In genomic region chr13:73952683-73953082, GRCh38 we compare ENCODE assay signal across 18 cellular contexts.
DNase-seq lines count a peak whose midpoint lies in the region; ATAC-seq and TF ChIP-seq lines count a peak whose summit lies in the region.
"Had no signal": no experiment of that assay in that cellular context is flagged by ENCODE, and none has a peak within 500 bp of the region (broad histone marks: within the 10 kb centered on the region; RNA-seq: fewer than 3 reads in every experiment).

No MANE protein-coding gene starts in this region.

- peak overlapping the region; percentile 24; the same call in 1 of the 2 replicates for H3K27ac Mint-ChIP-seq in WTC11
- H3K27ac Mint-ChIP-seq: activated CD8-positive, alpha-beta memory T cell treated with anti-CD3 and anti-CD28 coated beads, Interleukin-2, amount 10 ng/mL, durations not matched to agents 7 days and 5 days; activated naive CD4-positive, alpha-beta T cell treated with anti-CD3 and anti-CD28 coated beads for 36 hours had no signal

- WGBS in body of pancreas, 2 donors = 77 to 79% methylated on average over 3 of the region's 3 CpGs

- H3K4me2 ChIP-seq in BLaER1 = peak overlapping the region; percentile 53
- H3K4me2 ChIP-seq: PC-9 had no signal

- ATAC-seq in WTC11 = no peak
- no peak for ATAC-seq in body of pancreas
- no peak for ATAC-seq in HG03280 (IDR thresholded peaks at IDR 0.05; ENCODE audit: unreplicated experiment)
- ATAC-seq: activated CD8-positive, alpha-beta memory T cell treated with anti-CD3 and anti-CD28 coated beads, Interleukin-2, amount 10 ng/mL, durations not matched to agents 7 days and 5 days; effector memory CD8-positive, alpha-beta T cell; foreskin keratinocyte had no signal

- H3K27ac ChIP-seq in BLaER1 (peak overlapping the region; percentile 61), body of pancreas (no peak overlapping the region)
- H3K27ac ChIP-seq: foreskin keratinocyte, PC-9, vagina had no signal

- intact Hi-C loops in body of pancreas (cut with DNase I) = no loop called here

- H3K36me3 ChIP-seq in BLaER1 (0 out of 2 replicates have a peak, but pooled peaks cover 4% of the 10 kb centered on the region), body of pancreas (replicated peaks in 1 of 2; ENCODE audit: insufficient read depth in 1 of 2, low read depth in 2 of 2) (no peaks in the 10 kb centered on the region)
- H3K36me3 ChIP-seq: vagina had no signal

- no peak overlapping the region for H3K4me3 ChIP-seq in BLaER1
- H3K4me3 ChIP-seq in body of pancreas = no peak overlapping the region
- H3K4me3 ChIP-seq: PC-9, vagina had no signal

- no peaks in the 10 kb centered on the region for H3K36me3 Mint-ChIP-seq in WTC11
- H3K36me3 Mint-ChIP-seq: naive B cell had no signal

- in situ Hi-C loops in G401 (cut with HindIII; ENCODE audit: low sequenced_read_pairs) = no loop called here

- H3K27me3 ChIP-seq in BLaER1 = no peaks in the 10 kb centered on the region
- H3K27me3 ChIP-seq in body of pancreas = no peaks in the 10 kb centered on the region
- H3K27me3 ChIP-seq: foreskin keratinocyte, vagina had no signal

- TF ChIP-seq CTCF in WTC11 (IDR thresholded peaks at IDR 0.05) (no peak), body of pancreas (IDR thresholded peaks at IDR 0.05) (no peak)

- H3K4me3 Mint-ChIP-seq in WTC11 = no peak overlapping the region
- H3K4me3 Mint-ChIP-seq: activated CD8-positive, alpha-beta memory T cell treated with anti-CD3 and anti-CD28 coated beads, Interleukin-2, amount 10 ng/mL, durations not matched to agents 7 days and 5 days; activated naive CD4-positive, alpha-beta T cell treated with anti-CD3 and anti-CD28 coated beads for 36 hours; naive B cell had no signal

- H3K9me3 Mint-ChIP-seq in WTC11 = no peaks in the 10 kb centered on the region
- H3K9me3 Mint-ChIP-seq: activated naive CD4-positive, alpha-beta T cell treated with anti-CD3 and anti-CD28 coated beads for 36 hours; effector memory CD8-positive, alpha-beta T cell had no signal

- no peaks in the 10 kb centered on the region for H4K20me1 ChIP-seq in BLaER1

- DNase-seq in ELR (ENCODE audit: low read depth) (peak; percentile 24), WTC11 (ENCODE audit: low spot score) (no peak), kidney tubule cell (ENCODE audit: low spot score) (peak; percentile 56), G401 (ENCODE audit: low spot score) (no peak), body of pancreas (no peak), SK-N-DZ (ENCODE audit: low spot score) (no peak)
- DNase-seq: activated CD8-positive, alpha-beta memory T cell treated with anti-CD3 and anti-CD28 coated beads, Interleukin-2, amount 10 ng/mL, durations not matched to agents 7 days and 5 days; activated naive CD4-positive, alpha-beta T cell treated with anti-CD3 and anti-CD28 coated beads for 36 hours; effector memory CD8-positive, alpha-beta T cell; foreskin keratinocyte; MM.1S; naive B cell; NCI-H2081; NCI-H526; PC-9 had no signal

- peaks cover 64% of the 10 kb centered on the region for H3K4me1 ChIP-seq in BLaER1
- H3K4me1 ChIP-seq in body of pancreas = no peaks in the 10 kb centered on the region
- H3K4me1 ChIP-seq: foreskin keratinocyte had no signal

- CTCF ChIA-PET in WTC11 (lab: Charles Lee) = no interaction called here

- no peaks in the 10 kb centered on the region for H3K27me3 Mint-ChIP-seq in WTC11 (ENCODE audit: low read depth)
- H3K27me3 Mint-ChIP-seq: activated CD8-positive, alpha-beta memory T cell treated with anti-CD3 and anti-CD28 coated beads, Interleukin-2, amount 10 ng/mL, durations not matched to agents 7 days and 5 days; effector memory CD8-positive, alpha-beta T cell; naive B cell had no signal

- no peak for TF ChIP-seq POLR2A in body of pancreas (IDR thresholded peaks at IDR 0.05)

- H3K9me3 ChIP-seq in BLaER1 = no peaks in the 10 kb centered on the region; the same call in 1 of the 2 replicates
- no peaks in the 10 kb centered on the region for H3K9me3 ChIP-seq in body of pancreas
- H3K9me3 ChIP-seq: vagina had no signal

- peaks cover 10% of the 10 kb centered on the region for H3K4me1 Mint-ChIP-seq in WTC11

- POLR2A ChIA-PET in WTC11 (lab: Charles Lee) = no interaction called here

- no peak overlapping the region; the same call in 1 of the 2 replicates for H3K9ac ChIP-seq in BLaER1

TF ChIP-seq in WTC11, 78 proteins besides CTCF, POLR2A, EP300 and RAD21:
- TF ChIP-seq CREB1 (CRISPR knock-in tag; IDR thresholded peaks at IDR 0.05) (no peak), ZNF671 (CRISPR knock-in tag; IDR thresholded peaks at IDR 0.05) (no peak), SMAD3 (CRISPR knock-in tag; IDR thresholded peaks at IDR 0.05; ENCODE audit: borderline replicate concordance) (no peak), NFE2L1 (CRISPR knock-in tag; IDR thresholded peaks at IDR 0.05) (no peak), NR2C2 (CRISPR knock-in tag; IDR thresholded peaks at IDR 0.05) (no peak), ZNF232 (CRISPR knock-in tag; IDR thresholded peaks at IDR 0.05) (no peak), JUN (CRISPR knock-in tag; IDR thresholded peaks at IDR 0.05) (no peak), TEAD4 (CRISPR knock-in tag; IDR thresholded peaks at IDR 0.05) (no peak), GABPB1 (CRISPR knock-in tag; IDR thresholded peaks at IDR 0.05) (no peak), AFF4 (CRISPR knock-in tag; IDR thresholded peaks at IDR 0.05; ENCODE audit: borderline replicate concordance) (no peak)

Comparison
In these comparisons a context has a peak if more than half of its experiments do, and no peak if none do; other contexts are left out.
1. DNase-seq: peak in ELR (single experiment) and kidney tubule cell (single experiment); none in WTC11 (single experiment), G401 (single experiment), body of pancreas (0 of 4) and SK-N-DZ (single experiment).